In the genomic region with DNA sequence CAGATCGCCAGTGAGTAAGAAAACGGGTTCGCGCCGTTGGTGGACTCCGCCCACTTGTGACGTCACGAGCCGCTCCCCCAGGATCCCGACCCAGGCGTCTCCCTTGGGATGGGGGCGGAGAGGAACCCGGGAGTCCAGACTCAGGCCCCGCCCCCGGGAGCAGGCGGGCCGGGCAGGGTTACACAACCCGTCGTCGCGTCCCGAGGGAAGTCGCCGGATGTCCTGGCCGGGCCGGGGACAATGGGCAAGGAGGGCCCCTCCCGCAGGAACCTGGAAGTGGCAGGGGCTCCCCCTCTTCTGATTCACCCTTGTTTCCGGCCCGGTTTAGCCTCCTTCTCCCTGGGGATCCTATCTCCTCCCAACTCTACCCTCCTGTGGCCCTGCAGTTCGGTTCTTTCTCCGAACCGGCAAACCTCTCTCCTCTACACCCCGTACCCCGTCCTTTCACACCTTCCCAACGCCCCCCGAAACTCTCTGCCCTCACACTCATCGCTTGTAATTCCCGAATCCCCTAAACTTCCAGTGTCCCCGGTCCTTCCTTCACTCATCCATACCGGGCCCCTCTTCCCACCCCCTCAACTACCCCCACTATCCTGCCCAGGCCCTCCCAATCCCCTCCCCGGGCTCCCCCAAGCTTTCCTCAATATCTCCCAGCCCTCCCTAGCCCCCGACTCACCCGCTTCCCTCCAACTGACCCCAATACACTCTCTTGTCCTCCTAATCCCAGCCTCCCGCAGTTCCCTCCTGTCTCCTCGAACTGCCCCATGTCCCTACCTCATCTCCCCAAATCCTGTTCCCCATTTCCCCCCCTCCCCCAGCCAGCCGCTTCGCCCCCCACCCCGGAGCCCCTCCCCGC, we compare ENCODE assay signal across 8 cellular contexts. TPM values are rescaled to one million over a fixed set of nuclear protein-coding genes. Genes with fewer than 3 reads are reported as not detected.
A peak's percentile ranks its signal among the peaks of the same experiment; 100 is the strongest.
DNase-seq lines count a peak whose midpoint lies in the region; ATAC-seq and TF ChIP-seq lines count a peak whose summit lies in the region.

No MANE protein-coding gene starts in this region.

- H3K27ac Mint-ChIP-seq in IgD-negative memory B cell, result peak overlapping the region; percentile 81 to 98 (median 97)
- peak overlapping the region; percentile 84 to 99 (median 88) for H3K27ac Mint-ChIP-seq in brain

- peak overlapping the region; percentile 33 for H3K4me3 ChIP-seq in SU-DHL-6 (ENCODE audit: insufficient read depth, low read length, poor library complexity, severe bottlenecking)
- peak overlapping the region; percentile 30 for H3K4me3 ChIP-seq in hepatocyte

- H3K4me2 ChIP-seq in SU-DHL-6 (ENCODE audit: low read depth, low read length, poor library complexity, severe bottlenecking) (peak overlapping the region; percentile 49), hepatocyte (peak overlapping the region; percentile 86)

- H3K36me3 ChIP-seq in SU-DHL-6 (ENCODE audit: low read length), result no peaks in the 10 kb centered on the region
- no peaks in the 10 kb centered on the region for H3K36me3 ChIP-seq in hepatocyte (replicated peaks; ENCODE audit: insufficient read depth, low read depth)

- H3K27me3 Mint-ChIP-seq in IgD-negative memory B cell, result no peaks in the 10 kb centered on the region
- H3K27me3 Mint-ChIP-seq in brain, result peaks cover 3% of the 10 kb centered on the region

- peaks cover 20% of the 10 kb centered on the region for H3F3A ChIP-seq in SU-DHL-6 (ENCODE audit: insufficient read depth)

- no peak overlapping the region for H3K27ac ChIP-seq in SU-DHL-6 (ENCODE audit: low read depth, low read length)
- H3K27ac ChIP-seq in hepatocyte, result peak overlapping the region; percentile 92

- H3K4me3 Mint-ChIP-seq in IgD-negative memory B cell, result peak overlapping the region; percentile 39 to 93 (median 82)
- peak overlapping the region; percentile 88 to 93 (median 90) for H3K4me3 Mint-ChIP-seq in brain

- H4K20me1 ChIP-seq in SU-DHL-6 (ENCODE audit: low read depth, low read length), result no peaks in the 10 kb centered on the region
- H4K20me1 ChIP-seq in hepatocyte (ENCODE audit: insufficient read depth, poor library complexity, severe bottlenecking), result no peaks in the 10 kb centered on the region

- H3K4me1 Mint-ChIP-seq in IgD-negative memory B cell (peaks cover 25 to 38% (median 33%) of the 10 kb centered on the region in 3 donors), brain (peaks cover 41% of the 10 kb centered on the region)

- H3K36me3 Mint-ChIP-seq in IgD-negative memory B cell (peaks cover 5% of the 10 kb centered on the region), brain (no peaks in the 10 kb centered on the region)

- H3K9me2 ChIP-seq in SU-DHL-6 (replicated peaks; ENCODE audit: insufficient read depth, low read length), result no peaks in the 10 kb centered on the region
- H3K9me2 ChIP-seq in hepatocyte (replicated peaks; ENCODE audit: insufficient read depth), result no peaks in the 10 kb centered on the region

- H3K4me1 ChIP-seq in hepatocyte (ENCODE audit: insufficient read depth), result peaks cover 18% of the 10 kb centered on the region

- H2AFZ ChIP-seq in SU-DHL-6 (ENCODE audit: low read depth, low read length, severe bottlenecking) (no peak overlapping the region), hepatocyte (peak overlapping the region; percentile 46)

- no peaks in the 10 kb centered on the region for H3K27me3 ChIP-seq in SU-DHL-6 (ENCODE audit: low read length)
- H3K27me3 ChIP-seq in hepatocyte, result no peaks in the 10 kb centered on the region

- no peaks in the 10 kb centered on the region for H3K9me3 Mint-ChIP-seq in IgD-negative memory B cell
- peaks cover 0 to 11% (median 0%) of the 10 kb centered on the region in 5 experiments for H3K9me3 Mint-ChIP-seq in brain

- ATAC-seq in HG02642 (IDR thresholded peaks at IDR 0.05; ENCODE audit: poor library complexity, unreplicated experiment) (no peak), GM21737 (IDR thresholded peaks at IDR 0.05; ENCODE audit: unreplicated experiment) (no peak)

- TF ChIP-seq CTCF in SU-DHL-6 (IDR thresholded peaks at IDR 0.05; ENCODE audit: insufficient read depth, low read length, poor library complexity, severe bottlenecking) (no peak), brain (conservative IDR thresholded peaks at IDR 0.05) (no peak), hepatocyte (IDR thresholded peaks at IDR 0.05; ENCODE audit: poor library complexity) (no peak)

- no peaks in the 10 kb centered on the region for H3K9me3 ChIP-seq in SU-DHL-6 (ENCODE audit: insufficient read depth, low read length)
- H3K9me3 ChIP-seq in hepatocyte (ENCODE audit: low read depth), result no peaks in the 10 kb centered on the region

- WGBS in hepatocyte (ENCODE audit: low lambda C conversion rate, missing lambda C conversion rate), result 4% methylated on average over 28 of the region's 49 CpGs

- DNase-seq in EL (peak; percentile 97), hepatocyte (ENCODE audit: low spot score) (peak; percentile 98), pulmonary artery endothelial cell (ENCODE audit: low read depth, low spot score) (peak; percentile 81)

- H3K79me2 ChIP-seq in SU-DHL-6 (ENCODE audit: insufficient read depth, low read length), result no peaks in the 10 kb centered on the region
- H3K79me2 ChIP-seq in hepatocyte, result no peaks in the 10 kb centered on the region

- no peak overlapping the region; the same call in 1 of the 2 replicates for H3K9ac ChIP-seq in SU-DHL-6 (ENCODE audit: low read length)

RNA-seq across cellular contexts. Expression of a gene that starts 20.0 kb away (rescaled TPM):
- polyA plus RNA-seq in IgD-negative memory B cell, result 50.2 TPM
- polyA plus RNA-seq in brain (ENCODE audit: insufficient read depth, low read depth, low replicate concordance), result 97.8 TPM
- 42.5 and 51.0 TPM in 2 replicates for total RNA-seq in hepatocyte
- 66.7 and 72.8 TPM in 2 replicates for polyA plus RNA-seq in hepatocyte
- total RNA-seq in pulmonary artery endothelial cell, result 86.3 and 157 TPM in 2 replicates

RNA-seq across cellular contexts. Expression of a gene that starts 24.1 kb away (rescaled TPM):
- polyA plus RNA-seq in IgD-negative memory B cell (48.1 TPM), brain (ENCODE audit: insufficient read depth, low read depth, low replicate concordance) (0.92 TPM), hepatocyte (114 and 168 TPM in 2 replicates)
- total RNA-seq in hepatocyte (37.9 and 73.1 TPM in 2 replicates), pulmonary artery endothelial cell (0.33 and 1.9 TPM in 2 replicates)

RNA-seq across cellular contexts. Expression of a gene that starts 37.2 kb away (rescaled TPM):
- polyA plus RNA-seq in IgD-negative memory B cell, result 2.2 TPM
- 4.9 TPM for polyA plus RNA-seq in brain (ENCODE audit: insufficient read depth, low read depth, low replicate concordance)
- total RNA-seq in hepatocyte, result 2.7 and 3.3 TPM in 2 replicates
- polyA plus RNA-seq in hepatocyte, result 2.4 and 2.5 TPM in 2 replicates
- total RNA-seq in pulmonary artery endothelial cell, result 27.3 and 30.1 TPM in 2 replicates

RNA-seq across cellular contexts. Expression of a gene that starts 38.8 kb away (rescaled TPM):
- polyA plus RNA-seq in IgD-negative memory B cell (1.6 TPM), brain (ENCODE audit: insufficient read depth, low read depth, low replicate concordance) (14.8 TPM), hepatocyte (14.8 and 22.9 TPM in 2 replicates)
- total RNA-seq in hepatocyte (7.9 and 8.7 TPM in 2 replicates), pulmonary artery endothelial cell (8.2 and 8.6 TPM in 2 replicates)

RNA-seq across cellular contexts. Expression of a gene that starts 53.2 kb away (rescaled TPM):
- polyA plus RNA-seq in IgD-negative memory B cell (0.71 TPM), brain (ENCODE audit: insufficient read depth, low read depth, low replicate concordance) (64.4 TPM), hepatocyte (12.2 and 14.8 TPM in 2 replicates)
- total RNA-seq in hepatocyte (3.4 and 7.8 TPM in 2 replicates), pulmonary artery endothelial cell (4.1 and 8.7 TPM in 2 replicates)

Comparison
In these comparisons a context has a peak if more than half of its experiments do, and no peak if none do; other contexts are left out.
1. RNA of a gene that starts 24.1 kb away (polyA plus RNA-seq): 114 to 168 TPM in hepatocyte and 48.1 TPM in IgD-negative memory B cell (single experiment); 0.92 TPM in brain (single experiment); every median in the first group is over 10 times any median in the second.
2. Peak in every context shown above with its lines, with median percentiles within 50 percentile points of each other: DNase-seq.